8 cellular contexts compared by ENCODE assay signal in genomic region chr1:39638965-39639332, GRCh38. TPM values are rescaled to one million over a fixed set of nuclear protein-coding genes. Genes with fewer than 3 reads are reported as not detected.
A peak's percentile ranks its signal among the peaks of the same experiment; 100 is the strongest.
DNase-seq lines count a peak whose midpoint lies in the region; TF ChIP-seq lines count a peak whose summit lies in the region.

No MANE protein-coding gene starts in this region.

- no peak overlapping the region for H4K91ac ChIP-seq in trophoblast cell (ENCODE audit: low read depth, low read length)

- H3K4ac ChIP-seq in trophoblast cell (ENCODE audit: low read depth, low read length) = no peak overlapping the region

- no peak for DNase-seq in esophagus squamous epithelium (lab: John Stamatoyannopoulos, UW)
- DNase-seq in trophoblast cell = no peak
- no peak for DNase-seq in erythroblast (lab: John Stamatoyannopoulos, UW)
- DNase-seq in NCI-H82 (lab: John Stamatoyannopoulos, UW) = no peak
- DNase-seq in epidermal melanocyte (ENCODE audit: insufficient read length, low spot score) = no peak
- DNase-seq in kidney tubule cell (ENCODE audit: low spot score) = no peak

- H3F3A ChIP-seq in OCI-LY1 (ENCODE audit: insufficient read depth, low read length) = no peaks in the 10 kb centered on the region

- H3K36me3 ChIP-seq in ES-I3 (ENCODE audit: insufficient read depth, low read length) (no peaks in the 10 kb centered on the region), OCI-LY1 (ENCODE audit: insufficient read depth, low read length) (no peaks in the 10 kb centered on the region), esophagus squamous epithelium (no peaks in the 10 kb centered on the region), trophoblast cell (ENCODE audit: control insufficient read depth in 1 of 2, insufficient read depth in 2 of 2, low read length in 2 of 2) (no peaks in the 10 kb centered on the region)

- no peak overlapping the region for H3K27ac ChIP-seq in OCI-LY1 (ENCODE audit: low read depth, low read length, poor library complexity, severe bottlenecking)
- H3K27ac ChIP-seq in esophagus squamous epithelium = peak overlapping the region; percentile 5 to 82 (median 60)
- H3K27ac ChIP-seq in trophoblast cell (ENCODE audit: low read depth, low read length) = no peak overlapping the region

- H3K14ac ChIP-seq in trophoblast cell (ENCODE audit: low read length) = no peak overlapping the region

- H3K18ac ChIP-seq in trophoblast cell (ENCODE audit: low read length) = no peak overlapping the region

- TF ChIP-seq CTCF in OCI-LY1 (IDR thresholded peaks at IDR 0.05; ENCODE audit: low read length) = no peak
- no peak for TF ChIP-seq CTCF in esophagus squamous epithelium (IDR thresholded peaks at IDR 0.05)

- H2AK5ac ChIP-seq in trophoblast cell (ENCODE audit: low read length) = no peak overlapping the region

- H3K4me2 ChIP-seq in OCI-LY1 (ENCODE audit: low read length) (peak overlapping the region; percentile 73), trophoblast cell (ENCODE audit: low read length) (peak overlapping the region; percentile 49)

- H3K79me1 ChIP-seq in trophoblast cell (ENCODE audit: low read length) = no peaks in the 10 kb centered on the region

- H3K27me3 ChIP-seq in OCI-LY1 (ENCODE audit: insufficient read depth, low read length) (no peaks in the 10 kb centered on the region), esophagus squamous epithelium (peaks cover 0 to 71% (median 2%) of the 10 kb centered on the region in 4 donors), trophoblast cell (ENCODE audit: insufficient read depth, low read length) (peaks cover 31% of the 10 kb centered on the region)

- H3K79me2 ChIP-seq in OCI-LY1 (ENCODE audit: insufficient read depth, low read length) = no peaks in the 10 kb centered on the region
- no peaks in the 10 kb centered on the region for H3K79me2 ChIP-seq in trophoblast cell (ENCODE audit: control insufficient read depth, insufficient read depth, low read length, poor library complexity)

- no peak overlapping the region for H4K12ac ChIP-seq in trophoblast cell (ENCODE audit: low read depth, low read length)

- H2AFZ ChIP-seq in OCI-LY1 (ENCODE audit: low read length) (no peak overlapping the region), trophoblast cell (ENCODE audit: insufficient read depth, low read length, poor library complexity) (no peak overlapping the region)

- H3K9ac ChIP-seq in ES-I3 (ENCODE audit: low read depth, low read length) (peak overlapping the region; percentile 67; the same call in 1 of the 2 replicates), OCI-LY1 (ENCODE audit: low read length) (no peak overlapping the region), trophoblast cell (ENCODE audit: low read length) (no peak overlapping the region)

- H3K9me2 ChIP-seq in OCI-LY1 (ENCODE audit: low read depth, low read length) = no peaks in the 10 kb centered on the region

- no peak for TF ChIP-seq POLR2A in esophagus squamous epithelium (IDR thresholded peaks at IDR 0.05)
- no peak for TF ChIP-seq POLR2A in erythroblast (IDR thresholded peaks at IDR 0.05; ENCODE audit: low read length)

- 0 out of 2 replicates have a peak, but pooled peaks cover 2% of the 10 kb centered on the region for H3K9me3 ChIP-seq in ES-I3 (ENCODE audit: control insufficient read depth, insufficient read depth, low read length)
- H3K9me3 ChIP-seq in OCI-LY1 (ENCODE audit: low read length) = no peaks in the 10 kb centered on the region
- no peaks in the 10 kb centered on the region for H3K9me3 ChIP-seq in esophagus squamous epithelium
- H3K9me3 ChIP-seq in trophoblast cell (ENCODE audit: insufficient read depth, low read depth, low read length) = peaks cover 4% of the 10 kb centered on the region

- no peaks in the 10 kb centered on the region for H4K20me1 ChIP-seq in OCI-LY1 (ENCODE audit: insufficient read depth, low read length)

- H3K23ac ChIP-seq in trophoblast cell (ENCODE audit: low read length) = no peak overlapping the region

- H3K4me1 ChIP-seq in ES-I3 (ENCODE audit: insufficient read depth, low read length) (0 out of 2 replicates have a peak, but pooled peaks cover 10% of the 10 kb centered on the region), OCI-LY1 (ENCODE audit: insufficient read depth, low read length, severe bottlenecking) (peaks cover 6% of the 10 kb centered on the region), esophagus squamous epithelium (peaks cover 0 to 11% (median 3%) of the 10 kb centered on the region in 3 donors), trophoblast cell (ENCODE audit: control insufficient read depth in 1 of 2, insufficient read depth in 2 of 2, low read length in 2 of 2) (peaks cover 3% of the 10 kb centered on the region in 2 experiments)

- 71 to 89% methylated on average over 1 to 3 of the region's 3 CpGs for WGBS in esophagus squamous epithelium, 2 donors
- no CpG with 5 or more reads among the region's 3 CpGs for WGBS in trophoblast cell (ENCODE audit: extremely low coverage, insufficient coverage, insufficient read length)

- no peak overlapping the region for H2BK120ac ChIP-seq in trophoblast cell (ENCODE audit: insufficient read depth, low read length, poor library complexity)

- peak overlapping the region; percentile 57 for H3K4me3 ChIP-seq in OCI-LY1 (ENCODE audit: low read depth, low read length, poor library complexity, severe bottlenecking)
- H3K4me3 ChIP-seq in esophagus squamous epithelium = peak overlapping the region; percentile 28 to 67 (median 41)
- no peak overlapping the region for H3K4me3 ChIP-seq in trophoblast cell (ENCODE audit: low read depth, low read length)

- no peak overlapping the region for H4K8ac ChIP-seq in trophoblast cell (ENCODE audit: low read depth, low read length)

- intact Hi-C loops in esophagus squamous epithelium (cut with DNase I) = no loop called here

- H2BK5ac ChIP-seq in trophoblast cell (ENCODE audit: low read depth, low read length, poor library complexity) = no peak overlapping the region

- H2BK12ac ChIP-seq in trophoblast cell (ENCODE audit: low read length) = no peak overlapping the region

RNA-seq across cellular contexts. Expression of gene HEYL, which starts 0.5 kb away (rescaled TPM):
- 1 to 10 TPM in 1 of 4 donors, under 1 TPM in 3; 0.45 to 1.2 (median 0.77) TPM for total RNA-seq in esophagus squamous epithelium
- polyA plus RNA-seq in trophoblast cell (2013) = 0.26 and 0.32 TPM in 2 replicates

RNA-seq across cellular contexts. Expression of gene NT5C1A, which starts 33.0 kb away (rescaled TPM):
- not detected for total RNA-seq in esophagus squamous epithelium
- polyA plus RNA-seq in trophoblast cell (2013) = not detected in 2 replicates

RNA-seq across cellular contexts. Expression of gene HPCAL4, which starts 52.3 kb away (rescaled TPM):
- under 1 TPM in 2 of 4 donors, not detected in 2; 0.19 to 0.41 TPM for total RNA-seq in esophagus squamous epithelium
- 0.40 and 0.47 TPM in 2 replicates for polyA plus RNA-seq in trophoblast cell (2013)

Comparison
In these comparisons a context has a peak if more than half of its experiments do, and no peak if none do; other contexts are left out.
1. H3K27ac ChIP-seq: peak in esophagus squamous epithelium (4 of 4); none in OCI-LY1 (single experiment) and trophoblast cell (single experiment).